Comparison of ENCODE assay signal across 19 cellular contexts in the genomic region with DNA sequence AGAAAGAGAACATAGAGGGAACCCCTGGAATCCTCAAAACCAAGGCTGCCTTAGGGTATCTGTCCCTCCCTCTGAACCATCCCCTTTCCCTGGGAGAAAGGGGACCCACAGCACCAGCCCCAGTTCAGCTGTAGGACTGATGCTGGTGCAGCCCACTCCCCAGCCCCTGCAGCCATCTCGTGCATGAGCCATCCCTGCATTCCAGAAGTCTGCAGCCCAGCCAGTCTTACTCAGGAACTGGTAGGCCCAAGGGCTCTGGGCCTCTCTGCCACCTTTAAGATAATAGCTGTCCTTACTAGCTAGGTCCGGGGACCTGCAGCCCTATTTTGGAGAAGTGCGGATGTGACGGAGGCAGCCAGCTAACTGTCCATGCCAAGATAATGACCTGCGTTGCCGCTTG. TPM values are rescaled to one million over a fixed set of nuclear protein-coding genes. Genes with fewer than 3 reads are reported as not detected.
DNase-seq lines count a peak whose midpoint lies in the region; ATAC-seq, FAIRE-seq and TF ChIP-seq lines count a peak whose summit lies in the region.
"Had no signal": no experiment of that assay in that cellular context is flagged by ENCODE, and none has a peak within 500 bp of the region (broad histone marks: within the 10 kb centered on the region; RNA-seq: fewer than 3 reads in every experiment).

No MANE protein-coding gene starts in this region.

- H2AFZ ChIP-seq in HepG2 (ENCODE audit: low read length), result no peak overlapping the region
- no peak overlapping the region for H2AFZ ChIP-seq in neural progenitor cell (replicated peaks)

- CTCF ChIA-PET in HepG2 (lab: Yijun Ruan, JAX; ENCODE audit: low intra/inter-chr PET ratio, low total read pairs), result no interaction called here

- intact Hi-C loops in HepG2 (cut with micrococcal nuclease; ENCODE audit: unreplicated experiment), result no loop called here
- intact Hi-C loops in right lobe of liver (cut with DNase I), result no loop called here
- intact Hi-C loops in posterior vena cava (cut with DNase I), result loop anchor here in 1 of 2 donors (5.0 kb wide), 1 partner anchor 789 kb away; no protein-coding TSS in a partner anchor

- no peaks in the 10 kb centered on the region for H3K79me2 ChIP-seq in HepG2 (ENCODE audit: insufficient read depth, low read length)
- H3K79me2 ChIP-seq in neural progenitor cell (ENCODE audit: low read depth), result no peaks in the 10 kb centered on the region

- WGBS in HepG2 (ENCODE audit: low lambda C conversion rate), result 88% methylated on average over 6 of the region's 6 CpGs
- 93% methylated on average over 3 of the region's 6 CpGs for WGBS in right lobe of liver (ENCODE audit: insufficient coverage, low coverage, low lambda C conversion rate, missing lambda C conversion rate)

- peak overlapping the region; percentile 68 for H3K27ac Mint-ChIP-seq in neural progenitor cell

- peaks cover 0 to 8% of the 10 kb centered on the region in 2 experiments; a peak in 2 of 5 replicates for H3K36me3 ChIP-seq in HepG2 (replicated peaks in 1 of 2; ENCODE audit: control insufficient read depth in 1 of 2, insufficient read depth in 2 of 2, low read length in 2 of 2)
- no peaks in the 10 kb centered on the region for H3K36me3 ChIP-seq in right lobe of liver
- no peaks in the 10 kb centered on the region for H3K36me3 ChIP-seq in neural progenitor cell
- H3K36me3 ChIP-seq: SJCRH30 had no signal

- H3K4me3 Mint-ChIP-seq in neural progenitor cell, result no peak overlapping the region

- no peak for TF ChIP-seq RAD21 in HepG2 (CRISPR knock-in tag; IDR thresholded peaks at IDR 0.05)

- H3K27ac ChIP-seq in HepG2 (ENCODE audit: extremely low read length, insufficient read depth, low read length), result no peak overlapping the region
- no peak overlapping the region for H3K27ac ChIP-seq in right lobe of liver
- no peak overlapping the region for H3K27ac ChIP-seq in neural progenitor cell
- H3K27ac ChIP-seq: C4-2B, SJCRH30 had no signal

- H3K4me1 ChIP-seq in HepG2 (ENCODE audit: insufficient read depth, low read length) (peaks cover 48% of the 10 kb centered on the region), right lobe of liver (no peaks in the 10 kb centered on the region), neural progenitor cell (peaks cover 23% of the 10 kb centered on the region)

- no peaks in the 10 kb centered on the region for H3K9me3 ChIP-seq in HepG2 (ENCODE audit: low read length)
- H3K9me3 ChIP-seq in right lobe of liver, result no peaks in the 10 kb centered on the region
- no peaks in the 10 kb centered on the region for H3K9me3 ChIP-seq in neural progenitor cell (ENCODE audit: low read depth)
- H3K9me3 ChIP-seq: Peyer's patch, SJCRH30 had no signal

- no peak for FAIRE-seq in HepG2 (lab: Jason Lieb, UNC)
- FAIRE-seq: D721Med had no signal

- no peaks in the 10 kb centered on the region for H4K20me1 ChIP-seq in HepG2 (ENCODE audit: insufficient read depth, low read length)
- H4K20me1 ChIP-seq in neural progenitor cell (ENCODE audit: low read depth), result peaks cover 5% of the 10 kb centered on the region

- H3K4me2 ChIP-seq in HepG2 (ENCODE audit: low read depth, low read length), result peak overlapping the region; percentile 81; the same call in 1 of the 2 replicates
- no peak overlapping the region for H3K4me2 ChIP-seq in neural progenitor cell

- peaks cover 6% of the 10 kb centered on the region for H3K27me3 Mint-ChIP-seq in neural progenitor cell (ENCODE audit: insufficient read depth, low read depth)

- ATAC-seq in HepG2, result peak; percentile 7
- ATAC-seq in right lobe of liver, result no peak
- ATAC-seq in GM18858 (IDR thresholded peaks at IDR 0.05; ENCODE audit: unreplicated experiment), result no peak

- peaks cover 2% of the 10 kb centered on the region for H3K36me3 Mint-ChIP-seq in neural progenitor cell

- TF ChIP-seq EP300 in HepG2 (IDR thresholded peaks at IDR 0.05; ENCODE audit: low read depth in 2 of 2, low read length in 2 of 2), result no peak
- TF ChIP-seq EP300 in HepG2 (CRISPR knock-in tag; IDR thresholded peaks at IDR 0.05; ENCODE audit: borderline replicate concordance), result no peak

- H3K4me3 ChIP-seq in HepG2 (replicated peaks in 1 of 3; ENCODE audit: insufficient read depth in 1 of 3, low read depth in 2 of 3, low read length in 3 of 3), result no peak overlapping the region
- H3K4me3 ChIP-seq in right lobe of liver, result no peak overlapping the region
- no peak overlapping the region for H3K4me3 ChIP-seq in neural progenitor cell
- H3K4me3 ChIP-seq: Peyer's patch, SJCRH30 had no signal

- H3K4me1 Mint-ChIP-seq in neural progenitor cell, result peaks cover 16% of the 10 kb centered on the region

- POLR2A ChIA-PET in HepG2 (lab: Yijun Ruan, JAX), result interaction anchor here (1.4 to 1.5 kb wide), 2 partner anchors 39 to 128 kb away, joined by 4 to 5 read pairs; partner anchors contain the start of gene SRP68

- H3K9me3 Mint-ChIP-seq in neural progenitor cell, result peaks cover 2% of the 10 kb centered on the region

- no peak for DNase-seq in HepG2 (ENCODE audit: low spot score)
- no peak for DNase-seq in right lobe of liver
- DNase-seq in neural progenitor cell (ENCODE audit: low spot score), result no peak
- no peak for DNase-seq in activated T-cell treated with anti-CD3 and anti-CD28 coated beads, Interleukin-2, amount 50 U/mL, for 48 hours
- DNase-seq in posterior vena cava (ENCODE audit: low spot score), result no peak
- DNase-seq: DMS53, GDM1, IMR-90, Kasumi-1, NCI-H1694, NCI-H82, Peyer's patch, SJCRH30 had no signal

- no peak overlapping the region for H3K9ac ChIP-seq in HepG2 (ENCODE audit: insufficient read depth, low read depth, low read length)
- no peak overlapping the region for H3K9ac ChIP-seq in neural progenitor cell

- H3K27me3 ChIP-seq in HepG2 (ENCODE audit: control insufficient read depth in 1 of 2, insufficient read depth in 2 of 2, low read length in 2 of 2), result no peaks in the 10 kb centered on the region
- no peaks in the 10 kb centered on the region for H3K27me3 ChIP-seq in right lobe of liver
- H3K27me3 ChIP-seq in neural progenitor cell, result no peaks in the 10 kb centered on the region
- H3K27me3 ChIP-seq: Peyer's patch, SJCRH30 had no signal

- H3F3A ChIP-seq in neural progenitor cell (ENCODE audit: low read depth), result peaks cover 39% of the 10 kb centered on the region

- no peak for TF ChIP-seq CTCF in HepG2 (CRISPR knock-in tag; IDR thresholded peaks at IDR 0.05)
- no peak for TF ChIP-seq CTCF in right lobe of liver (IDR thresholded peaks at IDR 0.05)
- no peak for TF ChIP-seq CTCF in neural progenitor cell (IDR thresholded peaks at IDR 0.05)

- in situ Hi-C loops in HepG2 (cut with HindIII; ENCODE audit: extremely low pct_ligation_motif_present, low pct_unique_long_range_greater_than_20kb), result no loop called here

- BruUV-seq in HepG2 (replicated peaks; lab: Mats Ljungman, UMichigan), result no TSS peak

- TF ChIP-seq POLR2A in HepG2 (IDR thresholded peaks at IDR 0.05; ENCODE audit: insufficient read depth in 1 of 2, low read depth in 2 of 2, low read length in 2 of 2) (no peak), right lobe of liver (IDR thresholded peaks at IDR 0.05) (no peak)

RNA-seq across cellular contexts. Expression of gene EVPL, which starts 6.0 kb away (rescaled TPM):
- total RNA-seq in HepG2 (2016; rRNA removed; fragmentation: Illumina TruSeq; extraction: Trizol), result 3.6 and 8.2 TPM in 2 replicates
- total RNA-seq in HepG2 (2016; cell fraction: cytosol; rRNA removed; fragmentation: Illumina TruSeq; extraction: Trizol; ENCODE audit: low read depth), result 1.1 and 1.8 TPM in 2 replicates
- 2.4 and 9.2 TPM in 2 replicates for total RNA-seq in HepG2 (2016; cell fraction: insoluble cytoplasmic fraction; rRNA removed; fragmentation: Illumina TruSeq; extraction: Trizol)
- 1.1 and 1.4 TPM in 2 replicates for total RNA-seq in HepG2 (2016; cell fraction: membrane; rRNA removed; fragmentation: Illumina TruSeq; extraction: Trizol)
- 8.8 and 9.0 TPM in 2 replicates for total RNA-seq in HepG2 (2016; cell fraction: nucleus; rRNA removed; fragmentation: Illumina TruSeq; extraction: Trizol)
- 2.1 and 4.3 TPM in 2 replicates for polyA plus RNA-seq in HepG2 (2011; rRNA removed)
- polyA plus RNA-seq in HepG2 (2011; cell fraction: cytosol; rRNA removed), result 0.99 and 1.4 TPM in 2 replicates
- polyA plus RNA-seq in HepG2 (2011; cell fraction: nucleus; rRNA removed), result 26.0 and 30.5 TPM in 2 replicates
- 3.9 and 4.6 TPM in 2 replicates for polyA plus RNA-seq in HepG2 (2012)
- polyA plus RNA-seq in HepG2 (2016; cell fraction: cytosol; fragmentation: Illumina TruSeq; extraction: Trizol; ENCODE audit: low read depth), result 0.88 and 1.3 TPM in 2 replicates
- polyA plus RNA-seq in HepG2 (2016; cell fraction: insoluble cytoplasmic fraction; fragmentation: Illumina TruSeq; extraction: Trizol; ENCODE audit: low read depth), result 2.9 and 4.4 TPM in 2 replicates
- polyA plus RNA-seq in HepG2 (2016; cell fraction: membrane; fragmentation: Illumina TruSeq; extraction: Trizol; ENCODE audit: low read depth), result 1.0 and 1.6 TPM in 2 replicates
- polyA plus RNA-seq in HepG2 (2016; cell fraction: nucleus; fragmentation: Illumina TruSeq; extraction: Trizol; ENCODE audit: insufficient read depth, low read depth), result 26.6 and 28.0 TPM in 2 replicates
- 3.4 and 3.8 TPM in 2 replicates for polyA minus RNA-seq in HepG2 (2011; rRNA and poly(A)+ RNA removed; ENCODE audit: low replicate concordance)
- polyA minus RNA-seq in HepG2 (2011; cell fraction: cytosol; rRNA and poly(A)+ RNA removed), result 3.0 TPM in 2 replicates
- 4.9 and 7.6 TPM in 2 replicates for polyA minus RNA-seq in HepG2 (2011; cell fraction: nucleus; rRNA and poly(A)+ RNA removed)
- under 1 TPM in 1 of 6 experiments, not detected in 5; 0.62 TPM for total RNA-seq in right lobe of liver
- total RNA-seq in neural progenitor cell (ENCODE audit: low replicate concordance), result not detected in 2 replicates
- total RNA-seq in posterior vena cava, result 1 to 10 TPM in 1 of 2 donors, under 1 TPM in 1; 0.33 to 1.3 TPM
- total RNA-seq: A172, H4, IMR-90 had no signal
- polyA plus RNA-seq: IMR-90 had no signal

RNA-seq across cellular contexts. Expression of gene CDK3, which starts 32.5 kb away (rescaled TPM):
- 2.0 and 5.8 TPM in 2 replicates for total RNA-seq in HepG2 (2016; rRNA removed; fragmentation: Illumina TruSeq; extraction: Trizol)
- 1.8 and 2.5 TPM in 2 replicates for total RNA-seq in HepG2 (2016; cell fraction: cytosol; rRNA removed; fragmentation: Illumina TruSeq; extraction: Trizol; ENCODE audit: low read depth)
- total RNA-seq in HepG2 (2016; cell fraction: insoluble cytoplasmic fraction; rRNA removed; fragmentation: Illumina TruSeq; extraction: Trizol), result 1.6 and 5.0 TPM in 2 replicates
- 2.3 TPM in 2 replicates for total RNA-seq in HepG2 (2016; cell fraction: membrane; rRNA removed; fragmentation: Illumina TruSeq; extraction: Trizol)
- total RNA-seq in HepG2 (2016; cell fraction: nucleus; rRNA removed; fragmentation: Illumina TruSeq; extraction: Trizol), result 7.8 and 9.0 TPM in 2 replicates
- 11.4 and 18.0 TPM in 2 replicates for polyA plus RNA-seq in HepG2 (2011; rRNA removed)
- 5.4 and 6.1 TPM in 2 replicates for polyA plus RNA-seq in HepG2 (2011; cell fraction: cytosol; rRNA removed)
- polyA plus RNA-seq in HepG2 (2011; cell fraction: nucleus; rRNA removed), result 90.2 and 107 TPM in 2 replicates
- 10.2 and 11.2 TPM in 2 replicates for polyA plus RNA-seq in HepG2 (2012)
- 0.93 and 1.5 TPM in 2 replicates for polyA plus RNA-seq in HepG2 (2016; cell fraction: cytosol; fragmentation: Illumina TruSeq; extraction: Trizol; ENCODE audit: low read depth)
- polyA plus RNA-seq in HepG2 (2016; cell fraction: insoluble cytoplasmic fraction; fragmentation: Illumina TruSeq; extraction: Trizol; ENCODE audit: low read depth), result 1.1 and 1.4 TPM in 2 replicates
- polyA plus RNA-seq in HepG2 (2016; cell fraction: membrane; fragmentation: Illumina TruSeq; extraction: Trizol; ENCODE audit: low read depth), result 1.8 and 2.0 TPM in 2 replicates
- polyA plus RNA-seq in HepG2 (2016; cell fraction: nucleus; fragmentation: Illumina TruSeq; extraction: Trizol; ENCODE audit: insufficient read depth, low read depth), result 29.8 and 32.4 TPM in 2 replicates
- 0.84 and 2.9 TPM in 2 replicates for polyA minus RNA-seq in HepG2 (2011; rRNA and poly(A)+ RNA removed; ENCODE audit: low replicate concordance)
- 0.62 and 1.3 TPM in 2 replicates for polyA minus RNA-seq in HepG2 (2011; cell fraction: cytosol; rRNA and poly(A)+ RNA removed)
- polyA minus RNA-seq in HepG2 (2011; cell fraction: nucleus; rRNA and poly(A)+ RNA removed), result 4.0 and 7.6 TPM in 2 replicates
- 10 to 100 TPM in 1 of 6 experiments, 1 to 10 TPM in 5; 2.2 to 11.0 (median 3.1) TPM for total RNA-seq in right lobe of liver
- 3.0 and 6.8 TPM in 2 replicates for total RNA-seq in neural progenitor cell (ENCODE audit: low replicate concordance)
- 1 to 10 TPM; 2.9 to 4.9 TPM for total RNA-seq in posterior vena cava

RNA-seq across cellular contexts. Expression of gene SRP68, which starts 39.2 kb away (rescaled TPM):
- total RNA-seq in HepG2 (2016; rRNA removed; fragmentation: Illumina TruSeq; extraction: Trizol) (39.8 and 89.7 TPM in 2 replicates), right lobe of liver (10 to 100 TPM; 31.0 to 37.0 (median 35.1) TPM), neural progenitor cell (ENCODE audit: low replicate concordance) (31.7 and 32.8 TPM in 2 replicates), posterior vena cava (10 to 100 TPM; 45.3 to 49.1 TPM)
- 19.0 and 21.2 TPM in 2 replicates for total RNA-seq in HepG2 (2016; cell fraction: cytosol; rRNA removed; fragmentation: Illumina TruSeq; extraction: Trizol; ENCODE audit: low read depth)
- 34.8 and 87.8 TPM in 2 replicates for total RNA-seq in HepG2 (2016; cell fraction: insoluble cytoplasmic fraction; rRNA removed; fragmentation: Illumina TruSeq; extraction: Trizol)
- 36.4 and 39.1 TPM in 2 replicates for total RNA-seq in HepG2 (2016; cell fraction: membrane; rRNA removed; fragmentation: Illumina TruSeq; extraction: Trizol)
- 55.4 and 62.2 TPM in 2 replicates for total RNA-seq in HepG2 (2016; cell fraction: nucleus; rRNA removed; fragmentation: Illumina TruSeq; extraction: Trizol)
- 74.3 and 79.0 TPM in 2 replicates for polyA plus RNA-seq in HepG2 (2011; rRNA removed)
- polyA plus RNA-seq in HepG2 (2011; cell fraction: cytosol; rRNA removed), result 56.3 and 67.1 TPM in 2 replicates
- 42.7 and 43.4 TPM in 2 replicates for polyA plus RNA-seq in HepG2 (2011; cell fraction: nucleus; rRNA removed)
- 84.3 and 86.0 TPM in 2 replicates for polyA plus RNA-seq in HepG2 (2012)
- polyA plus RNA-seq in HepG2 (2016; cell fraction: cytosol; fragmentation: Illumina TruSeq; extraction: Trizol; ENCODE audit: low read depth), result 12.5 and 13.5 TPM in 2 replicates
- 124 and 144 TPM in 2 replicates for polyA plus RNA-seq in HepG2 (2016; cell fraction: insoluble cytoplasmic fraction; fragmentation: Illumina TruSeq; extraction: Trizol; ENCODE audit: low read depth)
- 26.1 and 30.0 TPM in 2 replicates for polyA plus RNA-seq in HepG2 (2016; cell fraction: membrane; fragmentation: Illumina TruSeq; extraction: Trizol; ENCODE audit: low read depth)
- polyA plus RNA-seq in HepG2 (2016; cell fraction: nucleus; fragmentation: Illumina TruSeq; extraction: Trizol; ENCODE audit: insufficient read depth, low read depth), result 107 and 120 TPM in 2 replicates
- polyA minus RNA-seq in HepG2 (2011; rRNA and poly(A)+ RNA removed; ENCODE audit: low replicate concordance), result 72.1 and 78.5 TPM in 2 replicates
- polyA minus RNA-seq in HepG2 (2011; cell fraction: cytosol; rRNA and poly(A)+ RNA removed), result 44.7 and 45.6 TPM in 2 replicates
- polyA minus RNA-seq in HepG2 (2011; cell fraction: nucleus; rRNA and poly(A)+ RNA removed), result 55.0 and 55.2 TPM in 2 replicates

RNA-seq across cellular contexts. Expression of gene GALR2, which starts 41.4 kb away (rescaled TPM):
- total RNA-seq in HepG2 (2016; rRNA removed; fragmentation: Illumina TruSeq; extraction: Trizol) (0.20 and 0.58 TPM in 2 replicates), right lobe of liver (under 1 TPM in 1 of 6 experiments, not detected in 5; 0.18 TPM), neural progenitor cell (ENCODE audit: low replicate concordance) (not detected in 2 replicates), posterior vena cava (not detected)
- 0.30 and 0.35 TPM in 2 replicates for total RNA-seq in HepG2 (2016; cell fraction: cytosol; rRNA removed; fragmentation: Illumina TruSeq; extraction: Trizol; ENCODE audit: low read depth)
- total RNA-seq in HepG2 (2016; cell fraction: insoluble cytoplasmic fraction; rRNA removed; fragmentation: Illumina TruSeq; extraction: Trizol), result 0.22 and 0.58 TPM in 2 replicates
- 0.46 and 0.65 TPM in 2 replicates for total RNA-seq in HepG2 (2016; cell fraction: membrane; rRNA removed; fragmentation: Illumina TruSeq; extraction: Trizol)
- total RNA-seq in HepG2 (2016; cell fraction: nucleus; rRNA removed; fragmentation: Illumina TruSeq; extraction: Trizol), result 0.28 and 0.34 TPM in 2 replicates
- polyA plus RNA-seq in HepG2 (2011; rRNA removed), result 0.48 and 0.84 TPM in 2 replicates
- 0.56 and 0.97 TPM in 2 replicates for polyA plus RNA-seq in HepG2 (2011; cell fraction: cytosol; rRNA removed)
- polyA plus RNA-seq in HepG2 (2011; cell fraction: nucleus; rRNA removed), result 0.35 and 0.62 TPM in 2 replicates
- 0.33 TPM in 1 of 2 replicates, not detected in the other for polyA plus RNA-seq in HepG2 (2012)
- 0.50 and 0.53 TPM in 2 replicates for polyA plus RNA-seq in HepG2 (2016; cell fraction: cytosol; fragmentation: Illumina TruSeq; extraction: Trizol; ENCODE audit: low read depth)
- polyA plus RNA-seq in HepG2 (2016; cell fraction: insoluble cytoplasmic fraction; fragmentation: Illumina TruSeq; extraction: Trizol; ENCODE audit: low read depth), result 0.17 and 0.28 TPM in 2 replicates
- 0.20 and 0.35 TPM in 2 replicates for polyA plus RNA-seq in HepG2 (2016; cell fraction: membrane; fragmentation: Illumina TruSeq; extraction: Trizol; ENCODE audit: low read depth)
- polyA plus RNA-seq in HepG2 (2016; cell fraction: nucleus; fragmentation: Illumina TruSeq; extraction: Trizol; ENCODE audit: insufficient read depth, low read depth), result 0.46 and 0.81 TPM in 2 replicates
- 0.54 and 2.1 TPM in 2 replicates for polyA minus RNA-seq in HepG2 (2011; rRNA and poly(A)+ RNA removed; ENCODE audit: low replicate concordance)
- 0.49 TPM in 1 of 2 replicates, not detected in the other for polyA minus RNA-seq in HepG2 (2011; cell fraction: cytosol; rRNA and poly(A)+ RNA removed)
- polyA minus RNA-seq in HepG2 (2011; cell fraction: nucleus; rRNA and poly(A)+ RNA removed), result not detected in 2 replicates
- total RNA-seq: A172, IMR-90 had no signal

RNA-seq across cellular contexts. Expression of gene ZACN, which starts 45.8 kb away (rescaled TPM):
- total RNA-seq in HepG2 (2016; rRNA removed; fragmentation: Illumina TruSeq; extraction: Trizol), result 0.15 TPM in 1 of 2 replicates, not detected in the other
- total RNA-seq in HepG2 (2016; cell fraction: cytosol; rRNA removed; fragmentation: Illumina TruSeq; extraction: Trizol; ENCODE audit: low read depth), result not detected in 2 replicates
- total RNA-seq in HepG2 (2016; cell fraction: insoluble cytoplasmic fraction; rRNA removed; fragmentation: Illumina TruSeq; extraction: Trizol), result not detected in 2 replicates
- total RNA-seq in HepG2 (2016; cell fraction: membrane; rRNA removed; fragmentation: Illumina TruSeq; extraction: Trizol), result not detected in 2 replicates
- not detected in 2 replicates for total RNA-seq in HepG2 (2016; cell fraction: nucleus; rRNA removed; fragmentation: Illumina TruSeq; extraction: Trizol)
- polyA plus RNA-seq in HepG2 (2011; rRNA removed), result 0.04 and 0.11 TPM in 2 replicates
- polyA plus RNA-seq in HepG2 (2011; cell fraction: cytosol; rRNA removed), result not detected in 2 replicates
- polyA plus RNA-seq in HepG2 (2011; cell fraction: nucleus; rRNA removed), result 0.06 and 0.07 TPM in 2 replicates
- 0.17 and 1.1 TPM in 2 replicates for polyA plus RNA-seq in HepG2 (2012)
- not detected in 2 replicates for polyA plus RNA-seq in HepG2 (2016; cell fraction: cytosol; fragmentation: Illumina TruSeq; extraction: Trizol; ENCODE audit: low read depth)
- polyA plus RNA-seq in HepG2 (2016; cell fraction: insoluble cytoplasmic fraction; fragmentation: Illumina TruSeq; extraction: Trizol; ENCODE audit: low read depth), result 0.08 TPM in 1 of 2 replicates, not detected in the other
- not detected in 2 replicates for polyA plus RNA-seq in HepG2 (2016; cell fraction: membrane; fragmentation: Illumina TruSeq; extraction: Trizol; ENCODE audit: low read depth)
- polyA plus RNA-seq in HepG2 (2016; cell fraction: nucleus; fragmentation: Illumina TruSeq; extraction: Trizol; ENCODE audit: insufficient read depth, low read depth), result not detected in 2 replicates
- polyA minus RNA-seq in HepG2 (2011; rRNA and poly(A)+ RNA removed; ENCODE audit: low replicate concordance), result not detected in 2 replicates
- 0.35 TPM in 1 of 2 replicates, not detected in the other for polyA minus RNA-seq in HepG2 (2011; cell fraction: cytosol; rRNA and poly(A)+ RNA removed)
- polyA minus RNA-seq in HepG2 (2011; cell fraction: nucleus; rRNA and poly(A)+ RNA removed), result not detected in 2 replicates
- not detected for total RNA-seq in right lobe of liver
- not detected in 2 replicates for total RNA-seq in neural progenitor cell (ENCODE audit: low replicate concordance)
- total RNA-seq in posterior vena cava, result not detected
- total RNA-seq: A172, H4, IMR-90, MCF 10A, Peyer's patch had no signal
- polyA plus RNA-seq: IMR-90 had no signal
